In genomic region chr2:155203187-155203586, GRCh38 we compare ENCODE assay signal across 14 cellular contexts.
DNase-seq lines count a peak whose midpoint lies in the region; ATAC-seq and TF ChIP-seq lines count a peak whose summit lies in the region.
"Had no signal": no experiment of that assay in that cellular context is flagged by ENCODE, and none has a peak within 500 bp of the region (broad histone marks: within the 10 kb centered on the region; RNA-seq: fewer than 3 reads in every experiment).

No MANE protein-coding gene starts in this region.

- H3K9ac ChIP-seq in OCI-LY3 (ENCODE audit: low read length): no peak overlapping the region

- no peak overlapping the region for H2AFZ ChIP-seq in OCI-LY3 (ENCODE audit: low read depth, low read length)

- no peaks in the 10 kb centered on the region for H3K4me1 ChIP-seq in OCI-LY3 (ENCODE audit: low read length)
- H3K4me1 ChIP-seq: BE2C had no signal

- no peaks in the 10 kb centered on the region for H3K36me3 Mint-ChIP-seq in CD4-positive, alpha-beta T cell (ENCODE audit: low read depth)
- H3K36me3 Mint-ChIP-seq: activated naive CD8-positive, alpha-beta T cell; naive B cell had no signal

- H3K9me3 ChIP-seq in OCI-LY3 (ENCODE audit: insufficient read depth, low read length): no peaks in the 10 kb centered on the region
- no peaks in the 10 kb centered on the region for H3K9me3 ChIP-seq in CD4-positive, alpha-beta T cell (ENCODE audit: control insufficient read depth, low read length)
- H3K9me3 ChIP-seq: BE2C had no signal

- CTCF ChIA-PET in CD4-positive, alpha-beta T cell (lab: Charles Lee): no interaction called here

- DNase-seq in DMS 273 (lab: John Stamatoyannopoulos, UW; ENCODE audit: unreplicated experiment) (peak; percentile 75), DMS79 treated with DMSO at 0.1 percent for 48 hours (lab: John Stamatoyannopoulos, UW) (no peak)
- DNase-seq in CD4-positive, alpha-beta T cell: no peak
- DNase-seq: BE2C, caudate nucleus, naive B cell, NCI-H1105 treated with DMSO at 0.1 percent for 48 hours had no signal

- no peaks in the 10 kb centered on the region for H3K27me3 Mint-ChIP-seq in CD4-positive, alpha-beta T cell
- H3K27me3 Mint-ChIP-seq: activated naive CD8-positive, alpha-beta T cell; naive B cell; stimulated activated naive CD8-positive, alpha-beta T cell treated with anti-CD3 and anti-CD28 coated beads, Interleukin-15, Interleukin-2, amounts not matched to agents 100 ng/mL and 50 ng/mL, for 24 hours had no signal

- no peaks in the 10 kb centered on the region for H3K9me3 Mint-ChIP-seq in CD4-positive, alpha-beta T cell
- H3K9me3 Mint-ChIP-seq: naive B cell; stimulated activated naive CD8-positive, alpha-beta T cell treated with anti-CD3 and anti-CD28 coated beads, Interleukin-15, Interleukin-2, amounts not matched to agents 100 ng/mL and 50 ng/mL, for 24 hours had no signal

- intact Hi-C loops in CD4-positive, alpha-beta T cell (cut with DNase I, micrococcal nuclease): no loop called here

- H3K27ac ChIP-seq in OCI-LY3 (ENCODE audit: low read length): no peak overlapping the region
- H3K27ac ChIP-seq in CD4-positive, alpha-beta T cell (ENCODE audit: low read depth, low read length): no peak overlapping the region

- no peaks in the 10 kb centered on the region for H3K36me3 ChIP-seq in OCI-LY3 (replicated peaks; ENCODE audit: low read depth, low read length)
- H3K36me3 ChIP-seq: BE2C had no signal

- POLR2A ChIA-PET in CD4-positive, alpha-beta T cell (lab: Charles Lee): no interaction called here

- no peak overlapping the region for H3K4me3 ChIP-seq in OCI-LY3 (ENCODE audit: low read length)

- TF ChIP-seq CTCF in OCI-LY3 (IDR thresholded peaks at IDR 0.05; ENCODE audit: low read depth, low read length): 0 out of 2 replicates have a peak, but pooled peaks have one; percentile 14
- no peak for TF ChIP-seq CTCF in CD4-positive, alpha-beta T cell (IDR thresholded peaks at IDR 0.05)

- no peak overlapping the region for H3K4me3 Mint-ChIP-seq in CD4-positive, alpha-beta T cell
- H3K4me3 Mint-ChIP-seq: activated naive CD8-positive, alpha-beta T cell; naive B cell; stimulated activated naive CD8-positive, alpha-beta T cell treated with anti-CD3 and anti-CD28 coated beads, Interleukin-15, Interleukin-2, amounts not matched to agents 100 ng/mL and 50 ng/mL, for 24 hours had no signal

- H3K4me2 ChIP-seq in OCI-LY3 (ENCODE audit: low read length): no peak overlapping the region

- H4K20me1 ChIP-seq in OCI-LY3 (ENCODE audit: insufficient read depth, low read length): no peaks in the 10 kb centered on the region

- no peaks in the 10 kb centered on the region for H3K27me3 ChIP-seq in OCI-LY3 (ENCODE audit: low read depth, low read length)
- no peaks in the 10 kb centered on the region for H3K27me3 ChIP-seq in CD4-positive, alpha-beta T cell (ENCODE audit: control insufficient read depth, insufficient read depth, low read length)
- H3K27me3 ChIP-seq: BE2C had no signal

- H3K79me2 ChIP-seq in OCI-LY3 (ENCODE audit: low read length): no peaks in the 10 kb centered on the region

- ATAC-seq in GM18498 (IDR thresholded peaks at IDR 0.05; ENCODE audit: unreplicated experiment): peak; percentile 60
- peak; percentile 45 for ATAC-seq in HG02973 (IDR thresholded peaks at IDR 0.05; ENCODE audit: unreplicated experiment)
- ATAC-seq in CD4-positive, alpha-beta T cell (ENCODE audit: poor library complexity): no peak
- ATAC-seq in HG03039 (IDR thresholded peaks at IDR 0.05; ENCODE audit: unreplicated experiment): no peak
- no peak for ATAC-seq in HG03442 (IDR thresholded peaks at IDR 0.05; ENCODE audit: unreplicated experiment)

- H3K4me1 Mint-ChIP-seq in CD4-positive, alpha-beta T cell (ENCODE audit: low read depth): no peaks in the 10 kb centered on the region
- H3K4me1 Mint-ChIP-seq: naive B cell had no signal

- no peak overlapping the region for H3K27ac Mint-ChIP-seq in CD4-positive, alpha-beta T cell
- H3K27ac Mint-ChIP-seq: activated naive CD8-positive, alpha-beta T cell; naive B cell; stimulated activated naive CD8-positive, alpha-beta T cell treated with anti-CD3 and anti-CD28 coated beads, Interleukin-15, Interleukin-2, amounts not matched to agents 100 ng/mL and 50 ng/mL, for 24 hours had no signal

Comparison
In these comparisons a context has a peak if more than half of its experiments do, and no peak if none do; other contexts are left out.
1. ATAC-seq: peak in GM18498 (single experiment) and HG02973 (single experiment); none in CD4-positive, alpha-beta T cell (single experiment), HG03039 (single experiment) and HG03442 (single experiment).